27 cellular contexts compared by ENCODE assay signal in the genomic region with DNA sequence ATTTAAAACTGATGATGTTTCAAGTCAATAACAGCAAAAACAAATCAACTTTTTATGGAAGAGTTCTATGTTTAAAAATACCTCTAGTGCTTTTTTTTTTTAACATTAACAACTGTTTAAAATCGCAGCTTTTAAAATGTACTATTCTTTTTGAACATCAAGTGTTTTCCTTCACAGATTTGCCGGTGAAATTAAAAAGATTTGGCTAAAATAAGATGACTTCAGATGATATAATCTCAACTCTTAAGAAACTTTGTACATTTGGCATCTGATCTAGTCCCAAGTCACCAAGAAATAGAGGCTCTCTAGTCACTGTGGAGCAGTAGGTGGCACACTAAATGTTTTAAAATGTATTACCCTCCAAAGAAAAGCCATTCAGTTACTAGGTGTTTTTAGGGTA. TPM values are rescaled to one million over a fixed set of nuclear protein-coding genes. Genes with fewer than 3 reads are reported as not detected.
"Had no signal": no experiment of that assay in that cellular context is flagged by ENCODE, and none has a peak within 500 bp of the region (broad histone marks: within the 10 kb centered on the region; RNA-seq: fewer than 3 reads in every experiment).

No MANE protein-coding gene starts in this region.

- H3K36me3 ChIP-seq: esophagus squamous epithelium, ovary, prostate gland, stomach, thyroid gland, upper lobe of left lung, vagina had no signal

- H3K27ac ChIP-seq: esophagus squamous epithelium, hepatocyte, ovary, prostate gland, stomach, thyroid gland, upper lobe of left lung, vagina, VCaP had no signal

- H3K9me3 ChIP-seq: esophagus squamous epithelium, prostate gland, thyroid gland, upper lobe of left lung, vagina had no signal

- H3K27me3 ChIP-seq: ovary had no signal

- H2AFZ ChIP-seq: hepatocyte had no signal

- ATAC-seq: stimulated activated naive B cell treated with anti-CD40 and anti-IgM and Interleukin-4, amounts not matched to agents 10 μg/mL and 1 μg/mL and 100 μg/mL, for 72 hours had no signal

- FAIRE-seq: bronchial epithelial cell, TTC549 had no signal

- H3K4me2 ChIP-seq: hepatocyte had no signal

- H3K4me3 ChIP-seq: esophagus squamous epithelium, hepatocyte, ovary, prostate gland, stomach, thyroid gland, upper lobe of left lung, vagina had no signal

- DNase-seq: activated CD4-positive, alpha-beta T cell treated with anti-CD3 and anti-CD28 coated beads for 4 hours; activated CD4-positive, alpha-beta T cell treated with anti-CD3 and anti-CD28 coated beads, Interleukin-2, amount 50 U/mL, for 48 hours; activated CD8-positive, alpha-beta memory T cell treated with anti-CD3 and anti-CD28 coated beads for 24 hours; activated effector memory CD4-positive, alpha-beta T cell treated with Interleukin-2 at 50 U/mL for 16 hours; activated naive CD4-positive, alpha-beta T cell treated with Interleukin-2 at 50 U/mL for 16 hours; anterior cingulate cortex; endodermal cell; esophagus squamous epithelium; foreskin melanocyte; islet precursor cell; mammary epithelial cell; naive B cell; nephron progenitor cell; ovary; stimulated activated CD4-positive, alpha-beta T cell treated with anti-CD3 and anti-CD28 coated beads, Interleukin-15, amount 100 ng/mL, for 24 hours; stimulated activated CD4-positive, alpha-beta T cell treated with anti-CD3 and anti-CD28 coated beads, Interleukin-2, amount 100 ng/mL, for 24 hours; stimulated activated naive B cell treated with anti-CD40 and anti-IgM and Interleukin-4, amounts not matched to agents 10 μg/mL and 1 μg/mL and 100 μg/mL, for 72 hours; stomach; T-helper 9 cell; thyroid gland; upper lobe of left lung had no signal

- H3K79me2 ChIP-seq: hepatocyte had no signal

RNA-seq across cellular contexts. Expression of a gene that starts 5.0 kb away (rescaled TPM):
- total RNA-seq: bronchial epithelial cell, esophagus squamous epithelium, mammary epithelial cell, ovary, stomach, thyroid gland, upper lobe of left lung, vagina had no signal
- polyA plus RNA-seq: mammary epithelial cell had no signal
